ENCODE assay signal across 33 cellular contexts in genomic region chr2:19072161-19072560, GRCh38.
"Had no signal": no experiment of that assay in that cellular context is flagged by ENCODE, and none has a peak within 500 bp of the region (broad histone marks: within the 10 kb centered on the region; RNA-seq: fewer than 3 reads in every experiment).

No MANE protein-coding gene starts in this region.

- H3K27ac ChIP-seq: brain microvascular endothelial cell, WERI-Rb-1 had no signal

- DNase-seq: activated CD4-positive, alpha-beta memory T cell treated with anti-CD3 and anti-CD28 coated beads, Interleukin-2, amount 10 ng/mL, durations not matched to agents 7 days and 5 days; activated CD4-positive, alpha-beta T cell treated with anti-CD3 and anti-CD28 coated beads for 1 hour; activated CD4-positive, alpha-beta T cell treated with anti-CD3 and anti-CD28 coated beads for 48 hours; activated CD4-positive, CD25-positive, alpha-beta regulatory T cell; activated CD8-positive, alpha-beta memory T cell treated with anti-CD3 and anti-CD28 coated beads for 24 hours; activated CD8-positive, alpha-beta memory T cell treated with anti-CD3 and anti-CD28 coated beads, Interleukin-2, amount 10 ng/mL, durations not matched to agents 7 days and 5 days; activated CD8-positive, alpha-beta memory T cell treated with anti-CD3 and anti-CD28 coated beads, Interleukin-2, amount 50 U/mL, for 48 hours; activated effector memory CD4-positive, alpha-beta T cell treated with Interleukin-2 at 50 U/mL for 16 hours; activated naive CD4-positive, alpha-beta T cell treated with anti-CD3 and anti-CD28 coated beads, Interleukin-2, amount 10 ng/mL, durations not matched to agents 7 days and 5 days; activated naive CD8-positive, alpha-beta T cell treated with anti-CD3 and anti-CD28 coated beads, Interleukin-2, amount 50 U/mL, for 24 hours; activated T-cell treated with anti-CD3 and anti-CD28 coated beads, Interleukin-2, amount 50 U/mL, for 48 hours; anterior cingulate cortex; brain microvascular endothelial cell; Karpas-422; KBM-7; MG63; MV-4-11; NCI-H1092 treated with DMSO at 0.1 percent for 48 hours; NCI-H1417; NCI-H146; NCI-H187; NCI-H2029 treated with DMSO at 0.1 percent for 48 hours; NCI-H2107; NCI-H2171; NCI-H446; NCI-H510A treated with DMSO at 0.1 percent for 48 hours; NCI-H526 treated with DMSO at 0.1 percent for 48 hours; NCI-H774; SIG-M5; SW 1271; T1000; WERI-Rb-1 had no signal

- H3K4me3 ChIP-seq: MG63 had no signal

- ATAC-seq: activated CD8-positive, alpha-beta memory T cell treated with anti-CD3 and anti-CD28 coated beads, Interleukin-2, amount 10 ng/mL, durations not matched to agents 7 days and 5 days; activated naive CD8-positive, alpha-beta T cell treated with anti-CD3 and anti-CD28 coated beads, Interleukin-2, amount 50 U/mL, for 24 hours; Panc1 had no signal

- H3K9me3 ChIP-seq: MG63 had no signal

- H3K27me3 ChIP-seq: brain microvascular endothelial cell, MG63 had no signal

- H3K36me3 ChIP-seq: brain microvascular endothelial cell, MG63, WERI-Rb-1 had no signal
